Comparison of ENCODE assay signal across 9 cellular contexts in genomic region chr3:35737527-35737926, GRCh38.
"Had no signal": no experiment of that assay in that cellular context is flagged by ENCODE, and none has a peak within 500 bp of the region (broad histone marks: within the 10 kb centered on the region; RNA-seq: fewer than 3 reads in every experiment).

No MANE protein-coding gene starts in this region.

- H3K36me3 ChIP-seq: HAP-1 had no signal

- H3K9me3 ChIP-seq: HAP-1 had no signal

- FAIRE-seq: HTR-8/SVneo, K562 had no signal

- H3K4me3 Mint-ChIP-seq: HFFc6 had no signal

- H3K4me3 ChIP-seq: HAP-1, K562 had no signal

- H3K4me1 ChIP-seq: HAP-1 had no signal

- DNase-seq: GOT3, H7, HFFc6, IMR-90, KG1 had no signal

- ATAC-seq: HCT116, K562 had no signal

- H3K27ac Mint-ChIP-seq: HFFc6 had no signal
